Comparison of ENCODE assay signal across 1 cellular context in genomic region chr15:70083423-70083822, GRCh38.
TF ChIP-seq lines count a peak whose summit lies in the region.

No MANE protein-coding gene starts in this region.

TF ChIP-seq in GM23338, 12 proteins besides CTCF, POLR2A, EP300 and RAD21 (continued from another document):
- TF ChIP-seq, protein P1, sequence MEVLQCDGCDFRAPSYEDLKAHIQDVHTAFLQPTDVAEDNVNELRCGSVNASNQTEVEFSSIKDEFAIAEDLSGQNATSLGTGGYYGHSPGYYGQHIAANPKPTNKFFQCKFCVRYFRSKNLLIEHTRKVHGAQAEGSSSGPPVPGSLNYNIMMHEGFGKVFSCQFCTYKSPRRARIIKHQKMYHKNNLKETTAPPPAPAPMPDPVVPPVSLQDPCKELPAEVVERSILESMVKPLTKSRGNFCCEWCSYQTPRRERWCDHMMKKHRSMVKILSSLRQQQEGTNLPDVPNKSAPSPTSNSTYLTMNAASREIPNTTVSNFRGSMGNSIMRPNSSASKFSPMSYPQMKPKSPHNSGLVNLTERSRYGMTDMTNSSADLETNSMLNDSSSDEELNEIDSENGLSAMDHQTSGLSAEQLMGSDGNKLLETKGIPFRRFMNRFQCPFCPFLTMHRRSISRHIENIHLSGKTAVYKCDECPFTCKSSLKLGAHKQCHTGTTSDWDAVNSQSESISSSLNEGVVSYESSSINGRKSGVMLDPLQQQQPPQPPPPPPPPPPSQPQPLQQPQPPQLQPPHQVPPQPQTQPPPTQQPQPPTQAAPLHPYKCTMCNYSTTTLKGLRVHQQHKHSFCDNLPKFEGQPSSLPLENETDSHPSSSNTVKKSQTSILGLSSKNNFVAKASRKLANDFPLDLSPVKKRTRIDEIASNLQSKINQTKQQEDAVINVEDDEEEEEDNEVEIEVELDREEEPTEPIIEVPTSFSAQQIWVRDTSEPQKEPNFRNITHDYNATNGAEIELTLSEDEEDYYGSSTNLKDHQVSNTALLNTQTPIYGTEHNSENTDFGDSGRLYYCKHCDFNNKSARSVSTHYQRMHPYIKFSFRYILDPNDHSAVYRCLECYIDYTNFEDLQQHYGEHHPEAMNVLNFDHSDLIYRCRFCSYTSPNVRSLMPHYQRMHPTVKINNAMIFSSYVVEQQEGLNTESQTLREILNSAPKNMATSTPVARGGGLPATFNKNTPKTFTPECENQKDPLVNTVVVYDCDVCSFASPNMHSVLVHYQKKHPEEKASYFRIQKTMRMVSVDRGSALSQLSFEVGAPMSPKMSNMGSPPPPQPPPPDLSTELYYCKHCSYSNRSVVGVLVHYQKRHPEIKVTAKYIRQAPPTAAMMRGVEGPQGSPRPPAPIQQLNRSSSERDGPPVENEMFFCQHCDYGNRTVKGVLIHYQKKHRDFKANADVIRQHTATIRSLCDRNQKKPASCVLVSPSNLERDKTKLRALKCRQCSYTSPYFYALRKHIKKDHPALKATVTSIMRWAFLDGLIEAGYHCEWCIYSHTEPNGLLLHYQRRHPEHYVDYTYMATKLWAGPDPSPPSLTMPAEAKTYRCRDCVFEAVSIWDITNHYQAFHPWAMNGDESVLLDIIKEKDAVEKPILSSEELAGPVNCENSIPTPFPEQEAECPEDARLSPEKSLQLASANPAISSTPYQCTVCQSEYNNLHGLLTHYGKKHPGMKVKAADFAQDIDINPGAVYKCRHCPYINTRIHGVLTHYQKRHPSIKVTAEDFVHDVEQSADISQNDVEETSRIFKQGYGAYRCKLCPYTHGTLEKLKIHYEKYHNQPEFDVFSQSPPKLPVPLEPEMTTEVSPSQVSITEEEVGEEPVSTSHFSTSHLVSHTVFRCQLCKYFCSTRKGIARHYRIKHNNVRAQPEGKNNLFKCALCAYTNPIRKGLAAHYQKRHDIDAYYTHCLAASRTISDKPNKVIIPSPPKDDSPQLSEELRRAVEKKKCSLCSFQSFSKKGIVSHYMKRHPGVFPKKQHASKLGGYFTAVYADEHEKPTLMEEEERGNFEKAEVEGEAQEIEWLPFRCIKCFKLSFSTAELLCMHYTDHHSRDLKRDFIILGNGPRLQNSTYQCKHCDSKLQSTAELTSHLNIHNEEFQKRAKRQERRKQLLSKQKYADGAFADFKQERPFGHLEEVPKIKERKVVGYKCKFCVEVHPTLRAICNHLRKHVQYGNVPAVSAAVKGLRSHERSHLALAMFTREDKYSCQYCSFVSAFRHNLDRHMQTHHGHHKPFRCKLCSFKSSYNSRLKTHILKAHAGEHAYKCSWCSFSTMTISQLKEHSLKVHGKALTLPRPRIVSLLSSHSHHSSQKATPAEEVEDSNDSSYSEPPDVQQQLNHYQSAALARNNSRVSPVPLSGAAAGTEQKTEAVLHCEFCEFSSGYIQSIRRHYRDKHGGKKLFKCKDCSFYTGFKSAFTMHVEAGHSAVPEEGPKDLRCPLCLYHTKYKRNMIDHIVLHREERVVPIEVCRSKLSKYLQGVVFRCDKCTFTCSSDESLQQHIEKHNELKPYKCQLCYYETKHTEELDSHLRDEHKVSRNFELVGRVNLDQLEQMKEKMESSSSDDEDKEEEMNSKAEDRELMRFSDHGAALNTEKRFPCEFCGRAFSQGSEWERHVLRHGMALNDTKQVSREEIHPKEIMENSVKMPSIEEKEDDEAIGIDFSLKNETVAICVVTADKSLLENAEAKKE (CRISPR knock-in tag; IDR thresholded peaks at IDR 0.05): no peak
- TF ChIP-seq ZNF331 (CRISPR knock-in tag; IDR thresholded peaks at IDR 0.05; ENCODE audit: low read depth) (no peak), ZNF114 (CRISPR knock-in tag; IDR thresholded peaks at IDR 0.05) (no peak), EZH2 (IDR thresholded peaks at IDR 0.05; ENCODE audit: low read depth, unreplicated experiment) (no peak), NANOG (IDR thresholded peaks at IDR 0.05; ENCODE audit: borderline replicate concordance) (no peak)
